11 cellular contexts compared by ENCODE assay signal in the genomic region with DNA sequence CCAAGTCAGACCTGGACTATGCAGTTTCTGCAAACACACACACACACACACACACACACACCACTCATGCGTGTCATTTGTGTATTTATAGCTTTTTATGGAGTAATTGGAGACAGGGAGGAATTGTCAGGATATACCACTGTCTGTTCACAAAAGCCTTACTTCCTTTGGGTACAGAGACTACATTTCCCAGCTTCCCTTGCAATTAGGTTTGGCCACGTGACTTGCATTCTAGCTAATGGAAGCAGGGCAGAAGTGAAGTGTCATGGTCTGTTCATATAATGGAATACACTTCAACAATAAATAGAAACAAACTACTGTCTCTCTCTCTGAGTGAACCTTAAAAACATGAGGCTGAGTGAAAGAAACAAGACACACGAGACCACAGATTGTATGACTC. TPM values are rescaled to one million over a fixed set of nuclear protein-coding genes. Genes with fewer than 3 reads are reported as not detected.
DNase-seq lines count a peak whose midpoint lies in the region; ATAC-seq, FAIRE-seq and TF ChIP-seq lines count a peak whose summit lies in the region.
"Had no signal": no experiment of that assay in that cellular context is flagged by ENCODE, and none has a peak within 500 bp of the region (broad histone marks: within the 10 kb centered on the region; RNA-seq: fewer than 3 reads in every experiment).

No MANE protein-coding gene starts in this region.

- TF ChIP-seq CTCF in HepG2 (CRISPR knock-in tag; IDR thresholded peaks at IDR 0.05) (no peak), right lobe of liver (IDR thresholded peaks at IDR 0.05) (no peak), OCI-LY7 (conservative IDR thresholded peaks at IDR 0.05; ENCODE audit: low read length) (no peak), foreskin keratinocyte (conservative IDR thresholded peaks at IDR 0.05) (no peak), GM13977 (IDR thresholded peaks at IDR 0.05; ENCODE audit: extremely low read depth, insufficient read depth, missing control alignments) (no peak)

- WGBS in HepG2 (ENCODE audit: low lambda C conversion rate) = 9% methylated on average over 3 of the region's 3 CpGs
- 41% methylated on average over 3 of the region's 3 CpGs for WGBS in right lobe of liver (ENCODE audit: insufficient coverage, low coverage, low lambda C conversion rate, missing lambda C conversion rate)

- H3K4me1 ChIP-seq in HepG2 (ENCODE audit: insufficient read depth, low read length) = no peaks in the 10 kb centered on the region
- H3K4me1 ChIP-seq in right lobe of liver = no peaks in the 10 kb centered on the region
- H3K4me1 ChIP-seq in OCI-LY7 (ENCODE audit: insufficient read depth, low read length, poor library complexity, severe bottlenecking) = peaks cover 4% of the 10 kb centered on the region
- no peaks in the 10 kb centered on the region for H3K4me1 ChIP-seq in foreskin keratinocyte
- H3K4me1 ChIP-seq: heart left ventricle, psoas muscle had no signal

- H3K4me2 ChIP-seq in HepG2 (ENCODE audit: low read depth, low read length) = no peak overlapping the region
- H3K4me2 ChIP-seq in OCI-LY7 (ENCODE audit: low read length) = peak overlapping the region; percentile 11; the same call in 1 of the 2 replicates

- DNase-seq in HepG2 (ENCODE audit: low spot score) (no peak), right lobe of liver (no peak), OCI-LY7 (ENCODE audit: low spot score) (peak; percentile 63), foreskin keratinocyte (peak; percentile 20 to 32), GM13977 (ENCODE audit: low spot score) (no peak)
- DNase-seq: activated naive CD8-positive, alpha-beta T cell treated with anti-CD3 and anti-CD28 coated beads, Interleukin-2, amount 10 ng/mL, durations not matched to agents 7 days and 5 days; heart left ventricle; psoas muscle had no signal

- H3K27me3 ChIP-seq in HepG2 (ENCODE audit: control insufficient read depth in 1 of 2, insufficient read depth in 2 of 2, low read length in 2 of 2) = peaks cover 1 to 32% of the 10 kb centered on the region in 2 experiments; a peak in 3 of 5 replicates
- H3K27me3 ChIP-seq in right lobe of liver = no peaks in the 10 kb centered on the region
- H3K27me3 ChIP-seq in foreskin keratinocyte = no peaks in the 10 kb centered on the region

- TF ChIP-seq RAD21 in HepG2 (CRISPR knock-in tag; IDR thresholded peaks at IDR 0.05) = no peak

- no peaks in the 10 kb centered on the region for H4K20me1 ChIP-seq in HepG2 (ENCODE audit: insufficient read depth, low read length)
- H4K20me1 ChIP-seq in OCI-LY7 (ENCODE audit: insufficient read depth, low read length) = no peaks in the 10 kb centered on the region

- no peak overlapping the region for H2AFZ ChIP-seq in HepG2 (ENCODE audit: low read length)
- H2AFZ ChIP-seq in OCI-LY7 (ENCODE audit: low read length) = peak overlapping the region; percentile 100

- H3K36me3 ChIP-seq in HepG2 (replicated peaks in 1 of 2; ENCODE audit: control insufficient read depth in 1 of 2, insufficient read depth in 2 of 2, low read length in 2 of 2) = no peaks in the 10 kb centered on the region
- no peaks in the 10 kb centered on the region for H3K36me3 ChIP-seq in right lobe of liver
- H3K36me3 ChIP-seq in OCI-LY7 (ENCODE audit: insufficient read depth, low read length) = no peaks in the 10 kb centered on the region
- H3K36me3 ChIP-seq: heart left ventricle had no signal

- ATAC-seq in HepG2 (no peak), right lobe of liver (no peak), foreskin keratinocyte (peak; percentile 54), HG03039 (IDR thresholded peaks at IDR 0.05; ENCODE audit: unreplicated experiment) (no peak), GM18861 (IDR thresholded peaks at IDR 0.05; ENCODE audit: unreplicated experiment) (no peak), GM18502 (IDR thresholded peaks at IDR 0.05; ENCODE audit: poor library complexity, unreplicated experiment) (no peak)

- H3K9me3 ChIP-seq in HepG2 (ENCODE audit: low read length) (no peaks in the 10 kb centered on the region), right lobe of liver (no peaks in the 10 kb centered on the region), OCI-LY7 (ENCODE audit: low read length) (no peaks in the 10 kb centered on the region)
- H3K9me3 ChIP-seq: heart left ventricle, psoas muscle had no signal

- CTCF ChIA-PET in HepG2 (lab: Yijun Ruan, JAX; ENCODE audit: low intra/inter-chr PET ratio, low total read pairs) (no interaction called here), OCI-LY7 (lab: Charles Lee; ENCODE audit: unreplicated experiment) (no interaction called here)

- POLR2A ChIA-PET in HepG2 (lab: Yijun Ruan, JAX) = no interaction called here
- POLR2A ChIA-PET in OCI-LY7 (lab: Charles Lee) = interaction anchor here (0.6 to 0.7 kb wide), 2 partner anchors 115 to 516 kb away, joined by 3 to 4 read pairs; a partner anchor contains a TSS

- TF ChIP-seq POLR2A in HepG2 (IDR thresholded peaks at IDR 0.05; ENCODE audit: insufficient read depth in 1 of 2, low read depth in 2 of 2, low read length in 2 of 2) (no peak), right lobe of liver (IDR thresholded peaks at IDR 0.05) (no peak)

- H3K79me2 ChIP-seq in HepG2 (ENCODE audit: insufficient read depth, low read length) (no peaks in the 10 kb centered on the region), OCI-LY7 (ENCODE audit: insufficient read depth, low read depth, low read length) (no peaks in the 10 kb centered on the region)

- no peak overlapping the region for H3K9ac ChIP-seq in HepG2 (ENCODE audit: insufficient read depth, low read depth, low read length)

- no TSS peak for BruUV-seq in HepG2 (replicated peaks; lab: Mats Ljungman, UMichigan)
- BruUV-seq in OCI-LY7 (replicated peaks; lab: Mats Ljungman, UMichigan) = no TSS peak

- in situ Hi-C loops in HepG2 (cut with HindIII; ENCODE audit: extremely low pct_ligation_motif_present, low pct_unique_long_range_greater_than_20kb) = no loop called here
- in situ Hi-C loops in GM13977 (cut with MboI; ENCODE audit: low pct_unique_long_range_greater_than_20kb, low sequenced_read_pairs, unreplicated experiment) = no loop called here

- H3K4me3 ChIP-seq in HepG2 (replicated peaks in 1 of 3; ENCODE audit: insufficient read depth in 1 of 3, low read depth in 2 of 3, low read length in 3 of 3) (no peak overlapping the region), right lobe of liver (no peak overlapping the region), OCI-LY7 (ENCODE audit: low read depth, low read length, poor library complexity, severe bottlenecking) (no peak overlapping the region)
- H3K4me3 ChIP-seq: heart left ventricle, psoas muscle had no signal

- H3K9me2 ChIP-seq in OCI-LY7 (ENCODE audit: insufficient read depth, low read length) = no peaks in the 10 kb centered on the region

- intact Hi-C loops in HepG2 (cut with micrococcal nuclease; ENCODE audit: unreplicated experiment) (no loop called here), right lobe of liver (cut with DNase I) (no loop called here), OCI-LY7 (cut with micrococcal nuclease; ENCODE audit: unreplicated experiment) (no loop called here)

- TF ChIP-seq EP300 in HepG2 (IDR thresholded peaks at IDR 0.05; ENCODE audit: low read depth in 2 of 2, low read length in 2 of 2) = no peak
- no peak for TF ChIP-seq EP300 in HepG2 (CRISPR knock-in tag; IDR thresholded peaks at IDR 0.05; ENCODE audit: borderline replicate concordance)

- H3K27ac ChIP-seq in HepG2 (ENCODE audit: extremely low read length, insufficient read depth, low read length) (no peak overlapping the region), right lobe of liver (no peak overlapping the region), OCI-LY7 (ENCODE audit: low read depth, low read length, poor library complexity, severe bottlenecking) (no peak overlapping the region), foreskin keratinocyte (no peak overlapping the region)
- H3K27ac ChIP-seq: heart left ventricle, psoas muscle had no signal

- no peak for FAIRE-seq in HepG2 (lab: Jason Lieb, UNC)

TF ChIP-seq in HepG2, 621 proteins besides CTCF, POLR2A, EP300 and RAD21 (continues in another document):
- TF ChIP-seq THAP11 (CRISPR knock-in tag; IDR thresholded peaks at IDR 0.05) = peak; percentile 93
- TF ChIP-seq ZNF256 (CRISPR knock-in tag; conservative IDR thresholded peaks at IDR 0.05) = no peak

RNA-seq across cellular contexts. Expression of a gene that starts 53.9 kb away (rescaled TPM):
- total RNA-seq in HepG2 (2016; rRNA removed; fragmentation: Illumina TruSeq; extraction: Trizol) = not detected in 2 replicates
- not detected in 2 replicates for total RNA-seq in HepG2 (2016; cell fraction: cytosol; rRNA removed; fragmentation: Illumina TruSeq; extraction: Trizol; ENCODE audit: low read depth)
- total RNA-seq in HepG2 (2016; cell fraction: insoluble cytoplasmic fraction; rRNA removed; fragmentation: Illumina TruSeq; extraction: Trizol) = not detected in 2 replicates
- total RNA-seq in HepG2 (2016; cell fraction: membrane; rRNA removed; fragmentation: Illumina TruSeq; extraction: Trizol) = not detected in 2 replicates
- total RNA-seq in HepG2 (2016; cell fraction: nucleus; rRNA removed; fragmentation: Illumina TruSeq; extraction: Trizol) = not detected in 2 replicates
- polyA plus RNA-seq in HepG2 (2011; rRNA removed) = 0.03 and 0.07 TPM in 2 replicates
- 0.04 and 0.09 TPM in 2 replicates for polyA plus RNA-seq in HepG2 (2011; cell fraction: cytosol; rRNA removed)
- 0.05 and 0.14 TPM in 2 replicates for polyA plus RNA-seq in HepG2 (2011; cell fraction: nucleus; rRNA removed)
- 0.13 and 0.16 TPM in 2 replicates for polyA plus RNA-seq in HepG2 (2012)
- polyA plus RNA-seq in HepG2 (2016; cell fraction: cytosol; fragmentation: Illumina TruSeq; extraction: Trizol; ENCODE audit: low read depth) = not detected in 2 replicates
- not detected in 2 replicates for polyA plus RNA-seq in HepG2 (2016; cell fraction: insoluble cytoplasmic fraction; fragmentation: Illumina TruSeq; extraction: Trizol; ENCODE audit: low read depth)
- not detected in 2 replicates for polyA plus RNA-seq in HepG2 (2016; cell fraction: membrane; fragmentation: Illumina TruSeq; extraction: Trizol; ENCODE audit: low read depth)
- not detected in 2 replicates for polyA plus RNA-seq in HepG2 (2016; cell fraction: nucleus; fragmentation: Illumina TruSeq; extraction: Trizol; ENCODE audit: insufficient read depth, low read depth)
- 0.06 TPM in 1 of 2 replicates, not detected in the other for polyA minus RNA-seq in HepG2 (2011; rRNA and poly(A)+ RNA removed; ENCODE audit: low replicate concordance)
- not detected in 2 replicates for polyA minus RNA-seq in HepG2 (2011; cell fraction: cytosol; rRNA and poly(A)+ RNA removed)
- not detected in 2 replicates for polyA minus RNA-seq in HepG2 (2011; cell fraction: nucleus; rRNA and poly(A)+ RNA removed)
- total RNA-seq in right lobe of liver = 1 to 10 TPM in 2 of 6 experiments, under 1 TPM in 4; 0.29 to 2.6 (median 0.69) TPM
- not detected in 2 replicates for total RNA-seq in OCI-LY7 (2014; rRNA removed; shearing (Covaris generic))
- total RNA-seq in OCI-LY7 (2022) = not detected in 2 replicates
- not detected in 2 replicates for total RNA-seq in foreskin keratinocyte
- polyA plus RNA-seq in foreskin keratinocyte = not detected in 2 replicates
- total RNA-seq: activated naive CD8-positive, alpha-beta T cell treated with anti-CD3 and anti-CD28 coated beads, Interleukin-2, amount 10 ng/mL, durations not matched to agents 7 days and 5 days had no signal

Comparison
In these comparisons a context has a peak if more than half of its experiments do, and no peak if none do; other contexts are left out.
1. DNase-seq: peak in OCI-LY7 (single experiment) and foreskin keratinocyte (2 of 2); none in HepG2 (single experiment), right lobe of liver (0 of 3) and GM13977 (single experiment).